In genomic region chr3:27720899-27721716, GRCh38 we compare ENCODE assay signal across 8 cellular contexts. TPM values are rescaled to one million over a fixed set of nuclear protein-coding genes. Genes with fewer than 3 reads are reported as not detected.
DNase-seq lines count a peak whose midpoint lies in the region; ATAC-seq and TF ChIP-seq lines count a peak whose summit lies in the region.

No MANE protein-coding gene starts in this region.

- peak; percentile 65 for ATAC-seq in GM19455 (IDR thresholded peaks at IDR 0.05; ENCODE audit: unreplicated experiment)

- H3K27me3 ChIP-seq in SJSA1 (replicated peaks): peaks cover 19% of the 10 kb centered on the region

- H3K4me3 ChIP-seq in AG04449 (ENCODE audit: low read depth, low read length) (peak overlapping the region; percentile 30; the same call in 1 of the 2 replicates), SJSA1 (peak overlapping the region; percentile 41), fibroblast of mammary gland (ENCODE audit: control insufficient read depth, low read depth, low read length) (peak overlapping the region; percentile 29), retinal pigment epithelial cell (ENCODE audit: low read length) (peak overlapping the region; percentile 38)

- H3K27ac ChIP-seq in SJSA1: no peak overlapping the region

- no peaks in the 10 kb centered on the region for H3K9me3 ChIP-seq in SJSA1 (replicated peaks)

- peak; percentile 23 for TF ChIP-seq CTCF in AG04449 (IDR thresholded peaks at IDR 0.05; ENCODE audit: insufficient read depth, low read length, missing control alignments)
- no peak for TF ChIP-seq CTCF in fibroblast of mammary gland (conservative IDR thresholded peaks at IDR 0.05; ENCODE audit: control insufficient read depth, insufficient read depth, low read depth, low read length)
- TF ChIP-seq CTCF in retinal pigment epithelial cell (conservative IDR thresholded peaks at IDR 0.05; ENCODE audit: low read depth, low read length): peak; percentile 33

- DNase-seq in AG04449 (ENCODE audit: low read depth, low spot score) (no peak), SJSA1 (ENCODE audit: low read depth in 1 of 2, low spot score in 2 of 2) (no peak), fibroblast of mammary gland (ENCODE audit: low read depth) (no peak), retinal pigment epithelial cell (ENCODE audit: low read depth) (no peak), OCI-M2 (lab: John Stamatoyannopoulos, UW; ENCODE audit: unreplicated experiment) (no peak), pons (ENCODE audit: low spot score) (no peak)
- DNase-seq in stimulated activated CD4-positive, alpha-beta T cell treated with anti-CD3 and anti-CD28 coated beads, Interleukin-2, amount 100 ng/mL, for 48 hours: no peak

- H3K4me1 ChIP-seq in SJSA1 (replicated peaks): peaks cover 13% of the 10 kb centered on the region

- H3K36me3 ChIP-seq in SJSA1: no peaks in the 10 kb centered on the region

- CTCF ChIA-PET in AG04449 (lab: Yijun Ruan, JAX): interaction anchor here (0.7 to 2.4 kb wide), 4 partner anchors 9 to 607 kb away, joined by 3 to 13 read pairs (median 3); no protein-coding TSS in a partner anchor

- POLR2A ChIA-PET in AG04449 (lab: Yijun Ruan, JAX): no interaction called here

RNA-seq across cellular contexts. Expression of gene EOMES, which starts 1.0 kb away (rescaled TPM):
- total RNA-seq in SJSA1 (2014; rRNA removed; shearing (Covaris generic)): not detected in 2 replicates
